Comparison of ENCODE assay signal across 10 cellular contexts in the genomic region with DNA sequence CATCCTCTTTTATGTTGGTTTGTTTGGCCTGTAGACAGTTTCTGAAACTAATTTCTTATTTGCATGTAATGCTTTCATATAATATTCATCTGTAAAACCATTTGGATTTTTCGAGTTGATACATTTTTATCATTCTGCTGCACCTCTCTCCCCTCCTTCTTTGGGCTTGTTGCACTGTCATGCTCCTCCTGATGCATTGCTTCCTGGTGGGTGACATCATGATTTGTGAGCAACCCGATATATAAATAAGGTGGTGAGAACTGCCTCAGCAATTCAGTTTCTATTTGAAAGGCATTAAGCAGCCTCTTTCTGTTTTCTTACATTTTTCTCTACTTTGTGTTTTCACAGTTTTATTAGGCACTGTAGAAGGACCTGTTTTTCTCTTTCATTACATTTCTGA.
DNase-seq lines count a peak whose midpoint lies in the region; ATAC-seq and TF ChIP-seq lines count a peak whose summit lies in the region.
"Had no signal": no experiment of that assay in that cellular context is flagged by ENCODE, and none has a peak within 500 bp of the region (broad histone marks: within the 10 kb centered on the region; RNA-seq: fewer than 3 reads in every experiment).

No MANE protein-coding gene starts in this region.

- no peaks in the 10 kb centered on the region for H3K27me3 Mint-ChIP-seq in stimulated activated naive B cell treated with anti-CD40 and anti-IgM and Interleukin-4, amounts not matched to agents 10 μg/mL and 1 μg/mL and 100 μg/mL, for 72 hours

- H3K9ac ChIP-seq in adipocyte (ENCODE audit: low read length), result no peak overlapping the region
- H3K9ac ChIP-seq: neural progenitor cell had no signal

- H3K4me3 ChIP-seq in adipocyte (ENCODE audit: low read length), result no peak overlapping the region
- H3K4me3 ChIP-seq: neural progenitor cell, suprapubic skin had no signal

- H3K27me3 ChIP-seq in adipocyte (replicated peaks; ENCODE audit: control insufficient read depth, insufficient read depth, low read length), result no peaks in the 10 kb centered on the region
- H3K27me3 ChIP-seq: neural progenitor cell, suprapubic skin had no signal

- H3K4me1 Mint-ChIP-seq in stimulated activated naive B cell treated with anti-CD40 and anti-IgM and Interleukin-4, amounts not matched to agents 10 μg/mL and 1 μg/mL and 100 μg/mL, for 72 hours, result peaks cover 3 to 27% of the 10 kb centered on the region in 2 donors

- no peak overlapping the region for H3K27ac Mint-ChIP-seq in stimulated activated naive B cell treated with anti-CD40 and anti-IgM and Interleukin-4, amounts not matched to agents 10 μg/mL and 1 μg/mL and 100 μg/mL, for 72 hours
- H3K27ac Mint-ChIP-seq: neural progenitor cell had no signal

- no peaks in the 10 kb centered on the region for H3K4me1 ChIP-seq in adipocyte (ENCODE audit: control insufficient read depth, insufficient read depth, low read length)
- H3K4me1 ChIP-seq: suprapubic skin had no signal

- peak; percentile 31 for ATAC-seq in GM18519 (IDR thresholded peaks at IDR 0.05; ENCODE audit: low FRiP score, unreplicated experiment)
- peak; percentile 30 for ATAC-seq in HG03103 (IDR thresholded peaks at IDR 0.05; ENCODE audit: low read depth, unreplicated experiment)
- ATAC-seq in stimulated activated naive B cell treated with anti-CD40 and anti-IgM and Interleukin-4, amounts not matched to agents 10 μg/mL and 1 μg/mL and 100 μg/mL, for 72 hours (replicated peaks), result no peak

- no peaks in the 10 kb centered on the region for H3K36me3 Mint-ChIP-seq in stimulated activated naive B cell treated with anti-CD40 and anti-IgM and Interleukin-4, amounts not matched to agents 10 μg/mL and 1 μg/mL and 100 μg/mL, for 72 hours
- H3K36me3 Mint-ChIP-seq: neural progenitor cell had no signal

- no peaks in the 10 kb centered on the region for H3K36me3 ChIP-seq in adipocyte (ENCODE audit: control insufficient read depth, insufficient read depth, low read length, severe bottlenecking)
- H3K36me3 ChIP-seq: neural progenitor cell, suprapubic skin had no signal

- no peak overlapping the region for H3K4me3 Mint-ChIP-seq in stimulated activated naive B cell treated with anti-CD40 and anti-IgM and Interleukin-4, amounts not matched to agents 10 μg/mL and 1 μg/mL and 100 μg/mL, for 72 hours
- H3K4me3 Mint-ChIP-seq: neural progenitor cell had no signal

- H3K27ac ChIP-seq in 22Rv1, result peak overlapping the region; percentile 84
- H3K27ac ChIP-seq: neural progenitor cell, suprapubic skin had no signal

- peak; percentile 45 for DNase-seq in adipocyte (ENCODE audit: low read depth)
- DNase-seq in NCI-H187 treated with DMSO at 0.1 percent for 48 hours (lab: John Stamatoyannopoulos, UW), result no peak
- no peak for DNase-seq in NOMO-1 treated with dmso at 0.1 percent for 144 hours (lab: John Stamatoyannopoulos, UW; ENCODE audit: unreplicated experiment)
- DNase-seq in stimulated activated naive B cell treated with anti-CD40 and anti-IgM and Interleukin-4, amounts not matched to agents 10 μg/mL and 1 μg/mL and 100 μg/mL, for 72 hours, result no peak
- DNase-seq in NCI-H774 (lab: John Stamatoyannopoulos, UW), result no peak

- H3K9me3 ChIP-seq in adipocyte (ENCODE audit: control insufficient read depth, low read length), result no peaks in the 10 kb centered on the region
- H3K9me3 ChIP-seq: suprapubic skin had no signal

- no peak for TF ChIP-seq CTCF in 22Rv1 (IDR thresholded peaks at IDR 0.05)

- H3K9me3 Mint-ChIP-seq in stimulated activated naive B cell treated with anti-CD40 and anti-IgM and Interleukin-4, amounts not matched to agents 10 μg/mL and 1 μg/mL and 100 μg/mL, for 72 hours, result peaks cover 0 to 1% of the 10 kb centered on the region in 2 donors
- H3K9me3 Mint-ChIP-seq: neural progenitor cell had no signal

Comparison
In these comparisons a context has a peak if more than half of its experiments do, and no peak if none do; other contexts are left out.
1. ATAC-seq: peak in GM18519 (single experiment) and HG03103 (single experiment); none in stimulated activated naive B cell treated with anti-CD40 and anti-IgM and Interleukin-4, amounts not matched to agents 10 μg/mL and 1 μg/mL and 100 μg/mL, for 72 hours (0 of 2).